In genomic region chr6:6678185-6678671, GRCh38 we compare ENCODE assay signal across 1 cellular context.
TF ChIP-seq lines count a peak whose summit lies in the region.

No MANE protein-coding gene starts in this region.

TF ChIP-seq in HEK293, 187 proteins besides CTCF, POLR2A, EP300 and RAD21 (continued from another document and continues in another):
- TF ChIP-seq ZSCAN4 (tag by site-specific recombination; IDR thresholded peaks at IDR 0.05) (peak; percentile 65), SCRT1 (tag by site-specific recombination; IDR thresholded peaks at IDR 0.05; ENCODE audit: borderline replicate concordance) (no peak), MEIS1 (CRISPR knock-in tag; IDR thresholded peaks at IDR 0.05; ENCODE audit: borderline replicate concordance) (no peak), ZBTB20 (tag by site-specific recombination; IDR thresholded peaks at IDR 0.05) (no peak), ZNF610 (tag by site-specific recombination; IDR thresholded peaks at IDR 0.05; ENCODE audit: borderline replicate concordance) (no peak), BCL11B (tag by site-specific recombination; IDR thresholded peaks at IDR 0.05; ENCODE audit: low read depth) (no peak), ZNF175 (tag by site-specific recombination; IDR thresholded peaks at IDR 0.05) (no peak), KLF1 (tag by site-specific recombination; IDR thresholded peaks at IDR 0.05) (peak; percentile 92), ZNF211 (tag by site-specific recombination; IDR thresholded peaks at IDR 0.05; ENCODE audit: low read depth) (no peak), TRIM28 (IDR thresholded peaks at IDR 0.05; ENCODE audit: borderline replicate concordance, low read length) (peak; percentile 72; the same call in 1 of the 2 replicates), ZNF174 (tag by site-specific recombination; IDR thresholded peaks at IDR 0.05) (no peak), ZNF707 (tag by site-specific recombination; IDR thresholded peaks at IDR 0.05) (no peak), PRDM6 (tag by site-specific recombination; IDR thresholded peaks at IDR 0.05) (no peak), ZNF747 (tag by site-specific recombination; IDR thresholded peaks at IDR 0.05) (no peak), KLF16 (tag by site-specific recombination; IDR thresholded peaks at IDR 0.05) (no peak), ZNF624 (tag by site-specific recombination; IDR thresholded peaks at IDR 0.05) (no peak), ZNF664 (tag by site-specific recombination; IDR thresholded peaks at IDR 0.05) (peak; percentile 86), ZNF157 (tag by site-specific recombination; IDR thresholded peaks at IDR 0.05) (no peak), ZNF292 (tag by site-specific recombination; IDR thresholded peaks at IDR 0.05; ENCODE audit: borderline replicate concordance, low read depth) (no peak), ZSCAN30 (tag by site-specific recombination; IDR thresholded peaks at IDR 0.05) (no peak), ZNF660 (tag by site-specific recombination; IDR thresholded peaks at IDR 0.05) (peak; percentile 87), ZNF416 (tag by site-specific recombination; IDR thresholded peaks at IDR 0.05) (no peak), ZNF10 (tag by site-specific recombination; IDR thresholded peaks at IDR 0.05) (no peak), IKZF3 (tag by site-specific recombination; IDR thresholded peaks at IDR 0.05) (peak; percentile 84; the same call in 1 of the 2 replicates), ZNF266 (tag by site-specific recombination; IDR thresholded peaks at IDR 0.05; ENCODE audit: low read depth) (no peak), ZNF223 (tag by site-specific recombination; IDR thresholded peaks at IDR 0.05) (no peak), ZNF558 (tag by site-specific recombination; IDR thresholded peaks at IDR 0.05) (no peak), WT1 (tag by site-specific recombination; IDR thresholded peaks at IDR 0.05) (peak; percentile 90), ZEB2 (tag by site-specific recombination; IDR thresholded peaks at IDR 0.05) (peak; percentile 88), YY1 (tag by site-specific recombination; IDR thresholded peaks at IDR 0.05) (no peak), ZNF404 (tag by site-specific recombination; IDR thresholded peaks at IDR 0.05) (no peak), ZNF48 (tag by site-specific recombination; IDR thresholded peaks at IDR 0.05) (no peak), KLF9 (tag by site-specific recombination; IDR thresholded peaks at IDR 0.05; ENCODE audit: low read depth) (no peak), KLF17 (tag by site-specific recombination; IDR thresholded peaks at IDR 0.05) (peak; percentile 98), TCF7L2 (IDR thresholded peaks at IDR 0.05; ENCODE audit: borderline replicate concordance, low read depth, low read length) (no peak), REST (tag by site-specific recombination; IDR thresholded peaks at IDR 0.05) (no peak), ZSCAN18 (tag by site-specific recombination; IDR thresholded peaks at IDR 0.05) (no peak), ZNF501 (tag by site-specific recombination; IDR thresholded peaks at IDR 0.05) (no peak), ZNF426 (tag by site-specific recombination; IDR thresholded peaks at IDR 0.05) (no peak), ZNF248 (tag by site-specific recombination; IDR thresholded peaks at IDR 0.05) (no peak), ZNF133 (tag by site-specific recombination; IDR thresholded peaks at IDR 0.05) (no peak), OVOL3 (tag by site-specific recombination; IDR thresholded peaks at IDR 0.05) (no peak), ZNF350 (tag by site-specific recombination; IDR thresholded peaks at IDR 0.05) (no peak), ZNF202 (tag by site-specific recombination; IDR thresholded peaks at IDR 0.05; ENCODE audit: borderline replicate concordance) (no peak), ZNF18 (tag by site-specific recombination; IDR thresholded peaks at IDR 0.05) (no peak), YY2 (tag by site-specific recombination; IDR thresholded peaks at IDR 0.05) (no peak), ZNF548 (tag by site-specific recombination; IDR thresholded peaks at IDR 0.05) (no peak), ZBTB44 (tag by site-specific recombination; IDR thresholded peaks at IDR 0.05) (no peak), MYNN (tag by site-specific recombination; IDR thresholded peaks at IDR 0.05; ENCODE audit: borderline replicate concordance) (no peak), ZFP41 (tag by site-specific recombination; IDR thresholded peaks at IDR 0.05; ENCODE audit: borderline replicate concordance) (no peak), ZNF274 (IDR thresholded peaks at IDR 0.05; ENCODE audit: low read length) (no peak), ZNF274 (tag by site-specific recombination; IDR thresholded peaks at IDR 0.05; ENCODE audit: borderline replicate concordance) (no peak), ZNF626 (tag by site-specific recombination; IDR thresholded peaks at IDR 0.05) (no peak), BCL11A (tag by site-specific recombination; IDR thresholded peaks at IDR 0.05; ENCODE audit: low read depth) (peak; percentile 35; the same call in 1 of the 2 replicates), ZNF596 (tag by site-specific recombination; IDR thresholded peaks at IDR 0.05) (no peak), ZNF791 (tag by site-specific recombination; IDR thresholded peaks at IDR 0.05) (no peak), ZNF132 (tag by site-specific recombination; IDR thresholded peaks at IDR 0.05; ENCODE audit: borderline replicate concordance) (no peak), ZNF830 (tag by site-specific recombination; IDR thresholded peaks at IDR 0.05; ENCODE audit: low read depth) (no peak), ZNF19 (tag by site-specific recombination; IDR thresholded peaks at IDR 0.05; ENCODE audit: low read depth) (no peak), ZNF280D (tag by site-specific recombination; IDR thresholded peaks at IDR 0.05) (no peak), ZNF514 (tag by site-specific recombination; IDR thresholded peaks at IDR 0.05) (no peak), RBAK (tag by site-specific recombination; IDR thresholded peaks at IDR 0.05) (no peak), ZNF2 (tag by site-specific recombination; IDR thresholded peaks at IDR 0.05) (peak; percentile 19; the same call in 1 of the 2 replicates)
